In genomic region chr9:33751536-33752129, GRCh38 we compare ENCODE assay signal across 21 cellular contexts. TPM values are rescaled to one million over a fixed set of nuclear protein-coding genes. Genes with fewer than 3 reads are reported as not detected.
DNase-seq lines count a peak whose midpoint lies in the region; ATAC-seq, FAIRE-seq and TF ChIP-seq lines count a peak whose summit lies in the region.
"Had no signal": no experiment of that assay in that cellular context is flagged by ENCODE, and none has a peak within 500 bp of the region (broad histone marks: within the 10 kb centered on the region; RNA-seq: fewer than 3 reads in every experiment).

No MANE protein-coding gene starts in this region.

- 47 to 51% methylated on average over 12 of the region's 12 CpGs for WGBS in GM23248 (ENCODE audit: low coverage in 1 of 2, low lambda C conversion rate in 2 of 2, missing lambda C conversion rate in 2 of 2), 2 experiments
- WGBS in thyroid gland, 2 donors = 73 to 79% methylated on average over 12 of the region's 12 CpGs

- peaks cover 8% of the 10 kb centered on the region; the same call in 1 of the 2 replicates for H3K4me1 ChIP-seq in GM23248 (ENCODE audit: insufficient read depth)
- H3K4me1 ChIP-seq in PC-3 (ENCODE audit: insufficient read depth, low read length) = peaks cover 42% of the 10 kb centered on the region
- peaks cover 7 to 10% of the 10 kb centered on the region in 2 donors for H3K4me1 ChIP-seq in thyroid gland

- H3K36me3 ChIP-seq in GM23248 (ENCODE audit: low read depth) (no peaks in the 10 kb centered on the region), PC-3 (ENCODE audit: low read depth, low read length) (0 out of 2 replicates have a peak, but pooled peaks cover 2% of the 10 kb centered on the region), thyroid gland (no peaks in the 10 kb centered on the region)
- H3K36me3 ChIP-seq: heart left ventricle, left lung had no signal

- BruUV-seq in PC-3 (replicated peaks; lab: Mats Ljungman, UMichigan) = TSS peak; percentile 27

- H3K9me3 ChIP-seq in GM23248 (ENCODE audit: low read depth) (no peaks in the 10 kb centered on the region), PC-3 (ENCODE audit: low read length) (no peaks in the 10 kb centered on the region), thyroid gland (no peaks in the 10 kb centered on the region)
- H3K9me3 ChIP-seq: heart left ventricle, left lung had no signal

- in situ Hi-C loops in GM23248 (cut with MboI) = no loop called here

- CTCF ChIA-PET in PC-3 (lab: Charles Lee) = no interaction called here

- H3K9me2 ChIP-seq in GM23248 (ENCODE audit: insufficient read depth) = no peaks in the 10 kb centered on the region
- H3K9me2 ChIP-seq in PC-3 (replicated peaks; ENCODE audit: low read length) = no peaks in the 10 kb centered on the region

- H3K36me3 Mint-ChIP-seq in natural killer cell = no peaks in the 10 kb centered on the region
- H3K36me3 Mint-ChIP-seq: CD4-positive, alpha-beta memory T cell had no signal

- H2AFZ ChIP-seq in GM23248 (peak overlapping the region; percentile 85), PC-3 (ENCODE audit: low read length) (no peak overlapping the region)

- H3F3A ChIP-seq in GM23248 (ENCODE audit: insufficient read depth) = 0 out of 2 replicates have a peak, but pooled peaks cover 4% of the 10 kb centered on the region
- H3F3A ChIP-seq in PC-3 (ENCODE audit: low read length, unreplicated experiment) = no peaks in the 10 kb centered on the region

- H3K27me3 Mint-ChIP-seq in natural killer cell (ENCODE audit: low read depth in 2 of 2) = peaks cover 38 to 53% of the 10 kb centered on the region in 2 donors

- intact Hi-C loops in PC-3 (cut with micrococcal nuclease) = no loop called here
- intact Hi-C loops in natural killer cell (cut with micrococcal nuclease) = no loop called here
- intact Hi-C loops in thyroid gland (cut with DNase I) = no loop called here

- H4K20me1 ChIP-seq in GM23248 (ENCODE audit: insufficient read depth) (no peaks in the 10 kb centered on the region), PC-3 (ENCODE audit: low read length) (no peaks in the 10 kb centered on the region)

- H3K9me3 Mint-ChIP-seq in natural killer cell = no peaks in the 10 kb centered on the region
- H3K9me3 Mint-ChIP-seq: activated CD4-positive, alpha-beta T cell treated with anti-CD3 and anti-CD28 coated beads, Interleukin-2, amount 10 ng/mL, durations not matched to agents 7 days and 5 days; CD4-positive, alpha-beta memory T cell; nephron had no signal

- peaks cover 58% of the 10 kb centered on the region for H3K79me2 ChIP-seq in GM23248 (ENCODE audit: insufficient read depth)
- peaks cover 71% of the 10 kb centered on the region for H3K79me2 ChIP-seq in PC-3 (ENCODE audit: low read length)

- H3K27ac ChIP-seq in GM23248 = no peak overlapping the region
- H3K27ac ChIP-seq in PC-3 (ENCODE audit: low read length) = peak overlapping the region; percentile 88
- peak overlapping the region; percentile 58 for H3K27ac ChIP-seq in epithelial cell of prostate
- H3K27ac ChIP-seq in thyroid gland = no peak overlapping the region
- H3K27ac ChIP-seq: heart left ventricle, left lung had no signal

- TF ChIP-seq CTCF in PC-3 (conservative IDR thresholded peaks at IDR 0.05; ENCODE audit: low read depth, low read length) = no peak
- TF ChIP-seq CTCF in natural killer cell (IDR thresholded peaks at IDR 0.05) = no peak
- no peak for TF ChIP-seq CTCF in thyroid gland (IDR thresholded peaks at IDR 0.05)

- no peak for TF ChIP-seq POLR2A in thyroid gland (IDR thresholded peaks at IDR 0.05)

- peak overlapping the region in 1 of 2 donors; percentile 18 for H3K27ac Mint-ChIP-seq in natural killer cell
- H3K27ac Mint-ChIP-seq: activated CD4-positive, alpha-beta T cell treated with anti-CD3 and anti-CD28 coated beads, Interleukin-2, amount 10 ng/mL, durations not matched to agents 7 days and 5 days; CD4-positive, alpha-beta memory T cell had no signal

- H3K4me3 Mint-ChIP-seq in natural killer cell = peak overlapping the region; percentile 26
- H3K4me3 Mint-ChIP-seq: activated CD4-positive, alpha-beta T cell treated with anti-CD3 and anti-CD28 coated beads, Interleukin-2, amount 10 ng/mL, durations not matched to agents 7 days and 5 days; nephron had no signal

- H3K9ac ChIP-seq in GM23248 = peak overlapping the region; percentile 78
- H3K9ac ChIP-seq in PC-3 (ENCODE audit: low read length) = peak overlapping the region; percentile 82

- no peak for FAIRE-seq in RCC 7860 (lab: Jason Lieb, UNC)

- H3K4me3 ChIP-seq in GM23248 (peak overlapping the region; percentile 81), PC-3 (ENCODE audit: low read length) (peak overlapping the region; percentile 70), thyroid gland (replicated peaks in 1 of 3) (no peak overlapping the region)
- H3K4me3 ChIP-seq: left lung had no signal

- DNase-seq in GM23248 (no peak), PC-3 (peak; percentile 30), epithelial cell of prostate (ENCODE audit: low read depth, low spot score) (no peak), natural killer cell (no peak), RCC 7860 (ENCODE audit: low spot score) (no peak), thyroid gland (no peak)
- DNase-seq: activated CD4-positive, alpha-beta T cell treated with anti-CD3 and anti-CD28 coated beads, Interleukin-2, amount 10 ng/mL, durations not matched to agents 7 days and 5 days; activated T-cell treated with anti-CD3 and anti-CD28 coated beads, Interleukin-2, amount 50 U/mL, for 1 hour; CD4-positive, alpha-beta memory T cell; effector CD8-positive, alpha-beta T cell; heart left ventricle; Karpas-422; NCI-H187; NCI-H82; stimulated activated naive CD4-positive, alpha-beta T cell treated with Interleukin-2 at 50 U/mL for 16 hours; T-helper 9 cell had no signal

- ATAC-seq in PC-3 (peak; percentile 6), natural killer cell (no peak), GM19467 (IDR thresholded peaks at IDR 0.05; ENCODE audit: unreplicated experiment) (no peak), HG03521 (IDR thresholded peaks at IDR 0.05; ENCODE audit: unreplicated experiment) (no peak)

- POLR2A ChIA-PET in PC-3 (lab: Charles Lee; ENCODE audit: unreplicated experiment) = interaction anchor here (0.6 kb wide), 1 partner anchor 26 kb away, joined by 4 read pairs; no protein-coding TSS in a partner anchor

- H3K4me2 ChIP-seq in GM23248 (ENCODE audit: unreplicated experiment) (peak overlapping the region; percentile 75), PC-3 (ENCODE audit: low read length) (peak overlapping the region; percentile 89)

- H3K27me3 ChIP-seq in GM23248 (replicated peaks; ENCODE audit: insufficient read depth) (no peaks in the 10 kb centered on the region), PC-3 (ENCODE audit: low read length) (no peaks in the 10 kb centered on the region), thyroid gland (no peaks in the 10 kb centered on the region)

- H3K4me1 Mint-ChIP-seq in natural killer cell = peaks cover 38 to 47% of the 10 kb centered on the region in 2 donors
- H3K4me1 Mint-ChIP-seq: nephron had no signal

RNA-seq across cellular contexts. Expression of gene PRSS3, which starts 43.7 kb away (rescaled TPM):
- 15.1 and 30.7 TPM in 2 replicates for total RNA-seq in GM23248 (2014; rRNA removed; shearing (Covaris generic))
- polyA plus RNA-seq in GM23248 (2016; fragmentation: Nextera tagmentation; extraction: Ambion mirVana) = 48.2 and 53.3 TPM in 2 replicates
- total RNA-seq in PC-3 (2014; rRNA removed) (225 and 240 TPM in 2 replicates), natural killer cell (1 to 10 TPM in 1 of 3 donors, not detected in 2; 3.4 TPM), thyroid gland (not detected)
- total RNA-seq: activated CD4-positive, alpha-beta T cell treated with anti-CD3 and anti-CD28 coated beads, Interleukin-2, amount 10 ng/mL, durations not matched to agents 7 days and 5 days; CD4-positive, alpha-beta memory T cell; right cardiac atrium had no signal
- polyA plus RNA-seq: CD4-positive, alpha-beta memory T cell; right cardiac atrium had no signal

Comparison
In these comparisons a context has a peak if more than half of its experiments do, and no peak if none do; other contexts are left out.
1. H3K27ac ChIP-seq: peak in PC-3 (single experiment) and epithelial cell of prostate (single experiment); none in GM23248 (single experiment) and thyroid gland (0 of 3).
2. H3K4me3 ChIP-seq: peak in GM23248 (single experiment) and PC-3 (single experiment); none in thyroid gland (0 of 3).